ENCODE assay signal across 1 cellular context in genomic region chr1:119771016-119771415, GRCh38.
TF ChIP-seq lines count a peak whose summit lies in the region.

No MANE protein-coding gene starts in this region.

TF ChIP-seq in SK-N-SH treated with all-trans-retinoic acid at 6 μM for 48 hours, 23 proteins besides CTCF, POLR2A, EP300 and RAD21 (continued from another document):
- no peak for TF ChIP-seq ZNF565 (CRISPR knock-in tag; conservative IDR thresholded peaks at IDR 0.05; ENCODE audit: low read depth)
TF ChIP-seq in SK-N-SH treated with all-trans-retinoic acid at 6 μM for 48 hours: peak in this region for 0.
